24 cellular contexts compared by ENCODE assay signal in the genomic region with DNA sequence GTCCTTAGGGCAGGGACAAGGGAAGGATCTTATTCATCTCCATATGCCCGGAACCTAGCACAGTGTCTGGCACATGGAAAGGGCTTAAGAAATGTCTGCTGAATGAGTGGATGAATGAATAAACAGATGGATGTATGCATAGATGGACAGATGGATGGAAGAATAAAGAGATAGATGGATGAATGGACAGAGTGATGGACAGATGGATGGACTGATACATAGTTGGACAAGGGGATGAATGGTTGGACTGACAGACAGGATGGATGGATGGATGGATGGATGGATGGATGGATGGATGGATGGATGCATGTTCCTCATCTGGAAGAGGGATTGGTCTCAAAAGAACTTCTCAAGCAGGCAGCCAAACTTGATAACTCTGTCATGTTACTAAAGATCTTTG.
A peak's percentile ranks its signal among the peaks of the same experiment; 100 is the strongest.
DNase-seq lines count a peak whose midpoint lies in the region; ATAC-seq, FAIRE-seq and TF ChIP-seq lines count a peak whose summit lies in the region.
"Had no signal": no experiment of that assay in that cellular context is flagged by ENCODE, and none has a peak within 500 bp of the region (broad histone marks: within the 10 kb centered on the region; RNA-seq: fewer than 3 reads in every experiment).

No MANE protein-coding gene starts in this region.

- CTCF ChIA-PET in WTC11 (lab: Charles Lee), result no interaction called here

- H3K4me3 ChIP-seq in left ventricle myocardium inferior (no peak overlapping the region), bronchial epithelial cell (ENCODE audit: low read depth, low read length) (no peak overlapping the region)
- H3K4me3 ChIP-seq: A549; BLaER1 treated with 17β-estradiol and CSF1 and Interleukin-3, amounts not matched to agents 10 nM and 100 nM; GM12878 had no signal

- H3K9me3 ChIP-seq in left ventricle myocardium inferior (replicated peaks), result no peaks in the 10 kb centered on the region
- H3K9me3 ChIP-seq: A549; BLaER1 treated with 17β-estradiol and CSF1 and Interleukin-3, amounts not matched to agents 10 nM and 100 nM; Caco-2 had no signal

- H3K36me3 ChIP-seq in left ventricle myocardium inferior (no peaks in the 10 kb centered on the region), bronchial epithelial cell (ENCODE audit: control insufficient read depth, insufficient read depth, low read length) (no peaks in the 10 kb centered on the region)
- H3K36me3 ChIP-seq: BLaER1 treated with 17β-estradiol and CSF1 and Interleukin-3, amounts not matched to agents 10 nM and 100 nM had no signal

- H3K4me3 Mint-ChIP-seq in WTC11, result no peak overlapping the region
- H3K4me3 Mint-ChIP-seq: B cell; CD4-positive, alpha-beta T cell; CD8-positive, alpha-beta T cell had no signal

- no peak overlapping the region for H3K27ac Mint-ChIP-seq in WTC11
- H3K27ac Mint-ChIP-seq: B cell; CD4-positive, alpha-beta T cell; CD8-positive, alpha-beta T cell had no signal

- intact Hi-C loops in cardiac septum (cut with DNase I), result no loop called here
- intact Hi-C loops in left ventricle myocardium inferior (cut with micrococcal nuclease), result no loop called here
- intact Hi-C loops in sciatic nerve (cut with DNase I), result no loop called here

- H3K27ac ChIP-seq in left ventricle myocardium inferior (replicated peaks), result no peak overlapping the region
- H3K27ac ChIP-seq: 22Rv1; A549; BLaER1 treated with 17β-estradiol and CSF1 and Interleukin-3, amounts not matched to agents 10 nM and 100 nM; C4-2B had no signal

- no peak for ATAC-seq in activated CD4-positive, CD25-positive, alpha-beta regulatory T cell treated with anti-CD3 and anti-CD28 coated beads, Interleukin-2, amount 50 U/mL, for 24 hours
- ATAC-seq in WTC11 (no peak), sciatic nerve (no peak)
- ATAC-seq: A549; CD8-positive, alpha-beta T cell; GM12878 had no signal

- H3K4me1 ChIP-seq in left ventricle myocardium inferior, result peaks cover 11% of the 10 kb centered on the region

- TF ChIP-seq CTCF in left ventricle myocardium inferior (IDR thresholded peaks at IDR 0.05; ENCODE audit: borderline replicate concordance) (no peak), bronchial epithelial cell (IDR thresholded peaks at IDR 0.05; ENCODE audit: insufficient read depth, low read length, severe bottlenecking) (no peak), WTC11 (IDR thresholded peaks at IDR 0.05) (no peak)

- POLR2A ChIA-PET in WTC11 (lab: Charles Lee), result no interaction called here

- H3K27me3 Mint-ChIP-seq in WTC11 (ENCODE audit: low read depth), result no peaks in the 10 kb centered on the region; the same call in 1 of the 2 replicates

- peaks cover 23% of the 10 kb centered on the region for H3K4me1 Mint-ChIP-seq in WTC11
- H3K4me1 Mint-ChIP-seq: B cell had no signal

- FAIRE-seq in bronchial epithelial cell (lab: Jason Lieb, UNC) (peak; percentile 32), urothelium cell line (lab: Jason Lieb, UNC) (peak; percentile 76)
- FAIRE-seq: A549, D721Med, G401.6, GM12878, GM12892, GM19239 had no signal

- H3K27me3 ChIP-seq in left ventricle myocardium inferior (ENCODE audit: low read depth) (peaks cover 41% of the 10 kb centered on the region), bronchial epithelial cell (ENCODE audit: control insufficient read depth, insufficient read depth, low read length) (peaks cover 3% of the 10 kb centered on the region)
- H3K27me3 ChIP-seq: BLaER1 treated with 17β-estradiol and CSF1 and Interleukin-3, amounts not matched to agents 10 nM and 100 nM had no signal

- DNase-seq in activated CD4-positive, CD25-positive, alpha-beta regulatory T cell treated with anti-CD3 and anti-CD28 coated beads, Interleukin-2, amount 50 U/mL, for 72 hours, result peak; percentile 11
- peak; percentile 43 for DNase-seq in cardiac septum (ENCODE audit: low spot score)
- no peak for DNase-seq in left ventricle myocardium inferior
- DNase-seq in bronchial epithelial cell (ENCODE audit: low read depth), result no peak
- DNase-seq in urothelium cell line (ENCODE audit: low spot score), result no peak
- DNase-seq in WTC11 (ENCODE audit: low spot score), result no peak
- DNase-seq in sciatic nerve (ENCODE audit: low spot score), result no peak
- DNase-seq: AML-193; Caco-2; Calu3; CD4-positive, alpha-beta T cell; CD8-positive, alpha-beta T cell; DMS79 treated with DMSO at 0.1 percent for 48 hours had no signal

- H3K9me3 Mint-ChIP-seq in WTC11, result no peaks in the 10 kb centered on the region
- H3K9me3 Mint-ChIP-seq: CD4-positive, alpha-beta T cell; CD8-positive, alpha-beta T cell had no signal

- H3K36me3 Mint-ChIP-seq in WTC11, result no peaks in the 10 kb centered on the region
- H3K36me3 Mint-ChIP-seq: CD8-positive, alpha-beta T cell had no signal

TF ChIP-seq in WTC11, 78 proteins besides CTCF, POLR2A, EP300 and RAD21:
- TF ChIP-seq TP53 (CRISPR knock-in tag; IDR thresholded peaks at IDR 0.05), result no peak
- TF ChIP-seq, protein P1, sequence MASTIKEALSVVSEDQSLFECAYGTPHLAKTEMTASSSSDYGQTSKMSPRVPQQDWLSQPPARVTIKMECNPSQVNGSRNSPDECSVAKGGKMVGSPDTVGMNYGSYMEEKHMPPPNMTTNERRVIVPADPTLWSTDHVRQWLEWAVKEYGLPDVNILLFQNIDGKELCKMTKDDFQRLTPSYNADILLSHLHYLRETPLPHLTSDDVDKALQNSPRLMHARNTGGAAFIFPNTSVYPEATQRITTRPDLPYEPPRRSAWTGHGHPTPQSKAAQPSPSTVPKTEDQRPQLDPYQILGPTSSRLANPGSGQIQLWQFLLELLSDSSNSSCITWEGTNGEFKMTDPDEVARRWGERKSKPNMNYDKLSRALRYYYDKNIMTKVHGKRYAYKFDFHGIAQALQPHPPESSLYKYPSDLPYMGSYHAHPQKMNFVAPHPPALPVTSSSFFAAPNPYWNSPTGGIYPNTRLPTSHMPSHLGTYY (CRISPR knock-in tag; IDR thresholded peaks at IDR 0.05), result no peak
- no peak for TF ChIP-seq CDX4 (CRISPR knock-in tag; IDR thresholded peaks at IDR 0.05; ENCODE audit: borderline replicate concordance)
- no peak for TF ChIP-seq PRRX2 (CRISPR knock-in tag; IDR thresholded peaks at IDR 0.05)
- TF ChIP-seq RELA (CRISPR knock-in tag; IDR thresholded peaks at IDR 0.05; ENCODE audit: borderline replicate concordance), result no peak
- TF ChIP-seq ZNF532 (CRISPR knock-in tag; IDR thresholded peaks at IDR 0.05; ENCODE audit: borderline replicate concordance), result no peak
- TF ChIP-seq TEAD1 (CRISPR knock-in tag; IDR thresholded peaks at IDR 0.05), result no peak
- TF ChIP-seq ZNF232 (CRISPR knock-in tag; IDR thresholded peaks at IDR 0.05), result no peak

Comparison
In these comparisons a context has a peak if more than half of its experiments do, and no peak if none do; other contexts are left out.
1. DNase-seq: peak in activated CD4-positive, CD25-positive, alpha-beta regulatory T cell treated with anti-CD3 and anti-CD28 coated beads, Interleukin-2, amount 50 U/mL, for 72 hours (single experiment) and cardiac septum (single experiment); none in left ventricle myocardium inferior (single experiment), bronchial epithelial cell (single experiment), urothelium cell line (single experiment), WTC11 (single experiment) and sciatic nerve (single experiment).